In the genomic region with DNA sequence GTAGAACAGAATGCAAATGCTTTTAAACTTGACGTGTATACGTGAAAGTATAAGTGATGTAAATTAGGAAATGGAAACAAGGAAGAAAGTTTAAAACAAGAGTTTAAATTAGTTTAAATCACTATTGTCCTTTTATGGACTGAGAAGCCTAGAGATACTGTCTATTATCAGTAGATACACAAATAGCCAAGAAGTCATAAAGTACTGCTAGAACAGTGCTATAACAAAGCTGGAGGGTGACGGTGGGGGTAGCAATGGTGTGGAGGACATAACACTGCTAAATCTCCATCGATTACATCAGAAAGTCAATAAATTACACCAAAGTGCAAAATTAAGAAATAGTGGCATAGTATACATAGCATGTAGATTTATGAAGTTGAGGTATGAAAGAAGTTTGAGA, we compare ENCODE assay signal across 26 cellular contexts. TPM values are rescaled to one million over a fixed set of nuclear protein-coding genes. Genes with fewer than 3 reads are reported as not detected.
"Had no signal": no experiment of that assay in that cellular context is flagged by ENCODE, and none has a peak within 500 bp of the region (broad histone marks: within the 10 kb centered on the region; RNA-seq: fewer than 3 reads in every experiment).

No MANE protein-coding gene starts in this region.

- H3K27ac ChIP-seq: colonic mucosa, skin epidermis had no signal

- H3K9me3 Mint-ChIP-seq: activated CD4-positive, alpha-beta memory T cell treated with anti-CD3 and anti-CD28 coated beads, Interleukin-2, amount 10 ng/mL, durations not matched to agents 7 days and 5 days; activated naive CD8-positive, alpha-beta T cell treated with anti-CD3 and anti-CD28 coated beads for 36 hours; activated T-helper 17 cell treated with anti-CD3 and anti-CD28 coated beads, Interleukin-2, amount 50 U/mL, for 72 hours; brain; central memory CD8-positive, alpha-beta T cell; naive B cell; neural crest cell; stimulated activated effector memory CD8-positive, alpha-beta T cell treated with anti-CD3 and anti-CD28 coated beads, Interleukin-12 subunit alpha, Interleukin-12 subunit beta, amount 100 ng/mL, for 72 hours had no signal

- DNase-seq: activated CD4-positive, alpha-beta memory T cell treated with anti-CD3 and anti-CD28 coated beads, Interleukin-2, amount 10 ng/mL, durations not matched to agents 7 days and 5 days; activated CD4-positive, alpha-beta T cell treated with anti-CD3 and anti-CD28 coated beads for 48 hours; activated CD4-positive, CD25-positive, alpha-beta regulatory T cell; activated CD8-positive, alpha-beta memory T cell treated with anti-CD3 and anti-CD28 coated beads, Interleukin-2, amount 10 ng/mL, durations not matched to agents 7 days and 5 days; activated naive CD4-positive, alpha-beta T cell; activated naive CD8-positive, alpha-beta T cell treated with anti-CD3 and anti-CD28 coated beads for 36 hours; colonic mucosa; foreskin melanocyte; head of caudate nucleus; immature natural killer cell; kidney glomerular epithelial cell; mesenchymal stem cell; mucosa of descending colon; naive B cell; right cardiac atrium; stimulated activated CD4-positive, alpha-beta T cell treated with anti-CD3 and anti-CD28 coated beads, Interleukin-4, amount 100 ng/mL, for 1 hour; stomach; T1000 had no signal

- ATAC-seq: activated CD8-positive, alpha-beta memory T cell treated with anti-CD3 and anti-CD28 coated beads, Interleukin-2, amount 10 ng/mL, durations not matched to agents 7 days and 5 days; activated T-helper 17 cell treated with anti-CD3 and anti-CD28 coated beads, Interleukin-2, amount 50 U/mL, for 72 hours; mucosa of descending colon; stimulated activated effector memory CD8-positive, alpha-beta T cell treated with anti-CD3 and anti-CD28 coated beads, Interleukin-12 subunit alpha, Interleukin-12 subunit beta, amount 100 ng/mL, for 72 hours had no signal

- H3K36me3 Mint-ChIP-seq: activated CD8-positive, alpha-beta memory T cell treated with anti-CD3 and anti-CD28 coated beads, Interleukin-2, amount 10 ng/mL, durations not matched to agents 7 days and 5 days; activated naive CD8-positive, alpha-beta T cell treated with anti-CD3 and anti-CD28 coated beads for 36 hours; brain; immature natural killer cell; naive B cell; stimulated activated effector memory CD8-positive, alpha-beta T cell treated with anti-CD3 and anti-CD28 coated beads, Interleukin-12 subunit alpha, Interleukin-12 subunit beta, amount 100 ng/mL, for 72 hours had no signal

- H3K4me3 Mint-ChIP-seq: activated CD4-positive, alpha-beta memory T cell treated with anti-CD3 and anti-CD28 coated beads, Interleukin-2, amount 10 ng/mL, durations not matched to agents 7 days and 5 days; activated CD8-positive, alpha-beta memory T cell treated with anti-CD3 and anti-CD28 coated beads, Interleukin-2, amount 10 ng/mL, durations not matched to agents 7 days and 5 days; activated naive CD8-positive, alpha-beta T cell treated with anti-CD3 and anti-CD28 coated beads for 36 hours; activated T-helper 17 cell treated with anti-CD3 and anti-CD28 coated beads, Interleukin-2, amount 50 U/mL, for 72 hours; brain; central memory CD8-positive, alpha-beta T cell; immature natural killer cell; naive B cell; neural crest cell; stimulated activated effector memory CD8-positive, alpha-beta T cell treated with anti-CD3 and anti-CD28 coated beads, Interleukin-12 subunit alpha, Interleukin-12 subunit beta, amount 100 ng/mL, for 72 hours had no signal

- H3K27me3 ChIP-seq: colonic mucosa, stomach had no signal

- H3K4me3 ChIP-seq: colonic mucosa, mucosa of descending colon, skin epidermis, stomach, thoracic aorta had no signal

- H3K27ac Mint-ChIP-seq: activated CD4-positive, alpha-beta memory T cell treated with anti-CD3 and anti-CD28 coated beads, Interleukin-2, amount 10 ng/mL, durations not matched to agents 7 days and 5 days; activated CD8-positive, alpha-beta memory T cell treated with anti-CD3 and anti-CD28 coated beads, Interleukin-2, amount 10 ng/mL, durations not matched to agents 7 days and 5 days; activated naive CD8-positive, alpha-beta T cell treated with anti-CD3 and anti-CD28 coated beads for 36 hours; activated T-helper 17 cell treated with anti-CD3 and anti-CD28 coated beads, Interleukin-2, amount 50 U/mL, for 72 hours; brain; immature natural killer cell; naive B cell; stimulated activated effector memory CD8-positive, alpha-beta T cell treated with anti-CD3 and anti-CD28 coated beads, Interleukin-12 subunit alpha, Interleukin-12 subunit beta, amount 100 ng/mL, for 72 hours had no signal

- H3K36me3 ChIP-seq: colonic mucosa, stomach, thoracic aorta had no signal

- H3K4me1 ChIP-seq: colonic mucosa had no signal

- H3K9me3 ChIP-seq: colonic mucosa, mucosa of descending colon, stomach, thoracic aorta had no signal

- H3K4me1 Mint-ChIP-seq: activated CD4-positive, alpha-beta memory T cell treated with anti-CD3 and anti-CD28 coated beads, Interleukin-2, amount 10 ng/mL, durations not matched to agents 7 days and 5 days; activated CD8-positive, alpha-beta memory T cell treated with anti-CD3 and anti-CD28 coated beads, Interleukin-2, amount 10 ng/mL, durations not matched to agents 7 days and 5 days; activated naive CD8-positive, alpha-beta T cell treated with anti-CD3 and anti-CD28 coated beads for 36 hours; activated T-helper 17 cell treated with anti-CD3 and anti-CD28 coated beads, Interleukin-2, amount 50 U/mL, for 72 hours; brain; central memory CD8-positive, alpha-beta T cell; immature natural killer cell; naive B cell; stimulated activated effector memory CD8-positive, alpha-beta T cell treated with anti-CD3 and anti-CD28 coated beads, Interleukin-12 subunit alpha, Interleukin-12 subunit beta, amount 100 ng/mL, for 72 hours had no signal

RNA-seq across cellular contexts. Expression of gene CAV2, which starts 50.1 kb away (rescaled TPM):
- total RNA-seq: activated CD4-positive, alpha-beta memory T cell treated with anti-CD3 and anti-CD28 coated beads, Interleukin-2, amount 10 ng/mL, durations not matched to agents 7 days and 5 days; activated naive CD8-positive, alpha-beta T cell treated with anti-CD3 and anti-CD28 coated beads for 36 hours; T-helper 1 cell treated with Interleukin-12 subunit alpha and Interleukin-12 subunit beta and Interleukin-4 antibody, amounts not matched to agents 30 ng/mL and 1 ng/mL, for 36 hours had no signal
- polyA plus RNA-seq: immature natural killer cell had no signal
